Comparison of ENCODE assay signal across 24 cellular contexts in genomic region chr2:237253046-237253723, GRCh38.
DNase-seq lines count a peak whose midpoint lies in the region; ATAC-seq, FAIRE-seq and TF ChIP-seq lines count a peak whose summit lies in the region.
"Had no signal": no experiment of that assay in that cellular context is flagged by ENCODE, and none has a peak within 500 bp of the region (broad histone marks: within the 10 kb centered on the region; RNA-seq: fewer than 3 reads in every experiment).

No MANE protein-coding gene starts in this region.

- POLR2A ChIA-PET in endothelial cell of umbilical vein (lab: Charles Lee) = no interaction called here

- peak overlapping the region; percentile 70 for H3K14ac ChIP-seq in trophoblast cell (ENCODE audit: low read length)

- dilution Hi-C loops in endothelial cell of umbilical vein (cut with MboI; ENCODE audit: extremely low pct_ligation_motif_present, low sequenced_read_pairs) = no loop called here

- no peak overlapping the region for H3K23ac ChIP-seq in trophoblast cell (ENCODE audit: low read length)

- FAIRE-seq in endothelial cell of umbilical vein (lab: Jason Lieb, UNC) = peak; percentile 4
- FAIRE-seq: islet of Langerhans, TTC549 had no signal

- intact Hi-C loops in endothelial cell of umbilical vein (cut with micrococcal nuclease) = no loop called here

- no CpG with 5 or more reads among the region's 6 CpGs for WGBS in trophoblast cell (ENCODE audit: extremely low coverage, insufficient coverage, insufficient read length)

- no TSS peak for BruUV-seq in endothelial cell of umbilical vein (replicated peaks; lab: Mats Ljungman, UMichigan)

- H2BK12ac ChIP-seq in trophoblast cell (ENCODE audit: low read length) = peak overlapping the region; percentile 99

- peaks cover 0 to 5% of the 10 kb centered on the region in 2 experiments for H3K27me3 ChIP-seq in endothelial cell of umbilical vein (ENCODE audit: control insufficient read depth in 2 of 2, insufficient read depth in 2 of 2, low read length in 2 of 2)
- H3K27me3 ChIP-seq in trophoblast cell (ENCODE audit: insufficient read depth, low read length) = no peaks in the 10 kb centered on the region
- H3K27me3 ChIP-seq: body of pancreas had no signal

- no peak overlapping the region for H2BK5ac ChIP-seq in trophoblast cell (ENCODE audit: low read depth, low read length, poor library complexity)

- TF ChIP-seq CTCF in AG10803 (conservative IDR thresholded peaks at IDR 0.05; ENCODE audit: low read length) (no peak), endothelial cell of umbilical vein (IDR thresholded peaks at IDR 0.05; ENCODE audit: extremely low read depth in 1 of 2, insufficient read depth in 1 of 2, low read depth in 1 of 2, low read length in 2 of 2) (no peak)

- peak; percentile 61 for DNase-seq in AG10803 (ENCODE audit: low read depth)
- DNase-seq in M059J (ENCODE audit: low read depth) = peak; percentile 35
- no peak for DNase-seq in endothelial cell of umbilical vein (ENCODE audit: low read depth, low spot score)
- DNase-seq in trophoblast cell = no peak
- no peak for DNase-seq in GF-D8 (lab: John Stamatoyannopoulos, UW)
- no peak for DNase-seq in stimulated activated CD4-positive, alpha-beta T cell treated with anti-CD3 and anti-CD28 coated beads, Interleukin-2, amount 100 ng/mL, for 24 hours
- DNase-seq: activated CD4-positive, alpha-beta T cell treated with anti-CD3 and anti-CD28 coated beads for 4 hours; body of pancreas; CD4-positive, alpha-beta T cell; endodermal cell; foreskin melanocyte; H7; hypothalamus; NCI-H1105 treated with DMSO at 0.1 percent for 48 hours; Right ventricle myocardium superior; stimulated activated CD4-positive, alpha-beta T cell treated with anti-CD3 and anti-CD28 coated beads, Interleukin-12 subunit alpha, Interleukin-12 subunit beta, amount 100 ng/mL, for 4 hours; stimulated activated CD8-positive, alpha-beta memory T cell treated with anti-CD3 and anti-CD28 coated beads, Interleukin-4, amount 100 ng/mL, for 48 hours; T-cell had no signal

- peak overlapping the region; percentile 87 for H2BK120ac ChIP-seq in trophoblast cell (ENCODE audit: insufficient read depth, low read length, poor library complexity)

- H3K36me3 ChIP-seq in endothelial cell of umbilical vein (ENCODE audit: control insufficient read depth in 2 of 2, extremely low read depth in 1 of 2, insufficient read depth in 2 of 2, low read length in 2 of 2) (no peaks in the 10 kb centered on the region), trophoblast cell (ENCODE audit: control insufficient read depth in 1 of 2, insufficient read depth in 2 of 2, low read length in 2 of 2) (no peaks in the 10 kb centered on the region)

- no peak overlapping the region for H3K4me3 ChIP-seq in AG10803 (ENCODE audit: low read length)
- no peak overlapping the region for H3K4me3 ChIP-seq in endothelial cell of umbilical vein (replicated peaks in 1 of 3; ENCODE audit: insufficient read depth in 1 of 3, low read depth in 1 of 3, low read length in 3 of 3)
- no peak overlapping the region for H3K4me3 ChIP-seq in trophoblast cell (ENCODE audit: low read depth, low read length)
- H3K4me3 ChIP-seq: body of pancreas, coronary artery, lung had no signal

- H3K9me1 ChIP-seq in endothelial cell of umbilical vein (replicated peaks; ENCODE audit: control insufficient read depth, extremely low read depth, insufficient read depth, low read length) = no peaks in the 10 kb centered on the region

- H3K9ac ChIP-seq in endothelial cell of umbilical vein (replicated peaks; ENCODE audit: extremely low read depth, insufficient read depth, low read length) = no peak overlapping the region
- H3K9ac ChIP-seq in trophoblast cell (ENCODE audit: low read length) = no peak overlapping the region

- H2AFZ ChIP-seq in endothelial cell of umbilical vein (ENCODE audit: low read depth, low read length) (no peak overlapping the region), trophoblast cell (ENCODE audit: insufficient read depth, low read length, poor library complexity) (no peak overlapping the region)

- peak overlapping the region; percentile 71 for H3K18ac ChIP-seq in trophoblast cell (ENCODE audit: low read length)

- H4K91ac ChIP-seq in trophoblast cell (ENCODE audit: low read depth, low read length) = peak overlapping the region; percentile 92

- H3K4ac ChIP-seq in trophoblast cell (ENCODE audit: low read depth, low read length) = peak overlapping the region; percentile 81

- H3K79me2 ChIP-seq in endothelial cell of umbilical vein (ENCODE audit: control insufficient read depth, insufficient read depth, low read length) (no peaks in the 10 kb centered on the region), trophoblast cell (ENCODE audit: control insufficient read depth, insufficient read depth, low read length, poor library complexity) (peaks cover 2% of the 10 kb centered on the region)

- peaks cover 35% of the 10 kb centered on the region for H3K79me1 ChIP-seq in trophoblast cell (ENCODE audit: low read length)

- ATAC-seq in HG03025 (IDR thresholded peaks at IDR 0.05; ENCODE audit: low FRiP score, unreplicated experiment) (no peak), GM19467 (IDR thresholded peaks at IDR 0.05; ENCODE audit: unreplicated experiment) (no peak)
- ATAC-seq: body of pancreas, T-cell had no signal

- H3K27ac ChIP-seq in endothelial cell of umbilical vein (ENCODE audit: insufficient read depth, low read depth, low read length) = no peak overlapping the region
- no peak overlapping the region for H3K27ac ChIP-seq in trophoblast cell (ENCODE audit: low read depth, low read length)
- H3K27ac ChIP-seq: body of pancreas had no signal

- H2AK5ac ChIP-seq in trophoblast cell (ENCODE audit: low read length) = peak overlapping the region; percentile 95

- no peaks in the 10 kb centered on the region for H4K20me1 ChIP-seq in endothelial cell of umbilical vein (replicated peaks; ENCODE audit: control insufficient read depth, extremely low read depth, insufficient read depth, low read length)

- H3K4me1 ChIP-seq in endothelial cell of umbilical vein (ENCODE audit: control insufficient read depth, extremely low read depth, insufficient read depth, low read length) = peaks cover 17% of the 10 kb centered on the region
- peaks cover 2 to 12% of the 10 kb centered on the region in 2 experiments for H3K4me1 ChIP-seq in trophoblast cell (ENCODE audit: control insufficient read depth in 1 of 2, insufficient read depth in 2 of 2, low read length in 2 of 2)
- H3K4me1 ChIP-seq: body of pancreas had no signal

- H3K4me2 ChIP-seq in endothelial cell of umbilical vein (ENCODE audit: insufficient read depth, low read length) (no peak overlapping the region), trophoblast cell (ENCODE audit: low read length) (no peak overlapping the region)

- H4K12ac ChIP-seq in trophoblast cell (ENCODE audit: low read depth, low read length) = no peak overlapping the region

- no peak for TF ChIP-seq POLR2A in endothelial cell of umbilical vein (IDR thresholded peaks at IDR 0.05; ENCODE audit: low read depth, low read length)

- H4K8ac ChIP-seq in trophoblast cell (ENCODE audit: low read depth, low read length) = peak overlapping the region; percentile 58

- CTCF ChIA-PET in endothelial cell of umbilical vein (lab: Charles Lee) = interaction anchor here (1.5 kb wide), 1 partner anchor 168 kb away, joined by 4 read pairs; no protein-coding TSS in a partner anchor

- no peaks in the 10 kb centered on the region for H3K9me3 ChIP-seq in endothelial cell of umbilical vein (replicated peaks; ENCODE audit: control insufficient read depth, insufficient read depth, low read length)
- no peaks in the 10 kb centered on the region for H3K9me3 ChIP-seq in trophoblast cell (ENCODE audit: insufficient read depth, low read depth, low read length)
- H3K9me3 ChIP-seq: body of pancreas had no signal

TF ChIP-seq in endothelial cell of umbilical vein, 7 proteins besides CTCF, POLR2A, EP300 and RAD21:
- TF ChIP-seq GATA2 (IDR thresholded peaks at IDR 0.05; ENCODE audit: insufficient read depth, insufficient read length, low read depth, low read length) (no peak), FOS (IDR thresholded peaks at IDR 0.05; ENCODE audit: borderline replicate concordance, insufficient read depth, low read length) (no peak), MAX (IDR thresholded peaks at IDR 0.05; ENCODE audit: insufficient read depth, insufficient read length) (no peak), EZH2 (IDR thresholded peaks at IDR 0.05; ENCODE audit: borderline replicate concordance, low read depth, low read length, severe bottlenecking) (no peak), MYC (IDR thresholded peaks at IDR 0.05; ENCODE audit: low read depth, low read length) (no peak), JUN (IDR thresholded peaks at IDR 0.05; ENCODE audit: borderline replicate concordance, insufficient read depth, insufficient read length, low read depth) (no peak), POLR2AphosphoS5 (IDR thresholded peaks at IDR 0.05; ENCODE audit: insufficient read depth, low read depth, low read length) (no peak)

Comparison
In these comparisons a context has a peak if more than half of its experiments do, and no peak if none do; other contexts are left out.
1. DNase-seq: peak in AG10803 (single experiment) and M059J (single experiment); none in endothelial cell of umbilical vein (single experiment), trophoblast cell (0 of 2), GF-D8 (single experiment) and stimulated activated CD4-positive, alpha-beta T cell treated with anti-CD3 and anti-CD28 coated beads, Interleukin-2, amount 100 ng/mL, for 24 hours (0 of 2).